Comparison of ENCODE assay signal across 8 cellular contexts in genomic region chr3:42804113-42804830, GRCh38. TPM values are rescaled to one million over a fixed set of nuclear protein-coding genes. Genes with fewer than 3 reads are reported as not detected.
DNase-seq lines count a peak whose midpoint lies in the region; ATAC-seq and TF ChIP-seq lines count a peak whose summit lies in the region.

Gene HIGD1A, minus strand, starts transcription at chr3:42804490. Its CDS starts 10,237 bp downstream, at chr3:42794253.

- ATAC-seq in GM21529 (IDR thresholded peaks at IDR 0.05; ENCODE audit: unreplicated experiment) (peak; percentile 98), mucosa of descending colon (peak; percentile 97)

- peak within 1 kb of the TSS; percentile 90 to 95 (median 91) for H3K27ac Mint-ChIP-seq in IgD-negative memory B cell

- H3K9me3 ChIP-seq in mucosa of descending colon, result no peaks in the 10 kb centered on the region

- no peak for TF ChIP-seq CTCF in epithelial cell of esophagus (IDR thresholded peaks at IDR 0.05; ENCODE audit: insufficient read depth, low read depth, low read length, missing control alignments)
- no peak for TF ChIP-seq CTCF in mucosa of descending colon (IDR thresholded peaks at IDR 0.05)

- no peaks in the 10 kb centered on the region for H3K9me3 Mint-ChIP-seq in IgD-negative memory B cell

- H3K36me3 ChIP-seq in mucosa of descending colon (ENCODE audit: low read depth), result no peaks in the 10 kb centered on the region

- DNase-seq in DMS 273 treated with DMSO at 0.1 percent for 48 hours (lab: John Stamatoyannopoulos, UW) (peak; percentile 81), OCI-M2 (lab: John Stamatoyannopoulos, UW; ENCODE audit: unreplicated experiment) (peak; percentile 52), activated T-cell treated with anti-CD3 and anti-CD28 coated beads for 4 hours (peak; percentile 89), epithelial cell of esophagus (ENCODE audit: low read depth) (peak; percentile 99), mucosa of descending colon (peak; percentile 96 to 98 (median 97))
- peak; percentile 91 for DNase-seq in stimulated activated CD8-positive, alpha-beta memory T cell treated with anti-CD3 and anti-CD28 coated beads, Interleukin-4, amount 100 ng/mL, for 24 hours (ENCODE audit: low read depth)

- intact Hi-C loops in mucosa of descending colon (cut with DNase I, micrococcal nuclease), result no loop called here

- H3K27me3 Mint-ChIP-seq in IgD-negative memory B cell, result peaks cover 9% of the 10 kb centered on the region

- H3K4me3 ChIP-seq in epithelial cell of esophagus (ENCODE audit: low read length) (peak within 1 kb of the TSS; percentile 95), mucosa of descending colon (peak within 1 kb of the TSS; percentile 90)

- H3K4me1 Mint-ChIP-seq in IgD-negative memory B cell, result peaks cover 26 to 36% (median 34%) of the 10 kb centered on the region in 3 donors

- H3K36me3 Mint-ChIP-seq in IgD-negative memory B cell, result no peaks in the 10 kb centered on the region

- peak within 1 kb of the TSS; percentile 92 to 99 (median 97) for H3K4me3 Mint-ChIP-seq in IgD-negative memory B cell

- peaks cover 34% of the 10 kb centered on the region for H3K4me1 ChIP-seq in mucosa of descending colon (ENCODE audit: low read depth)

RNA-seq across cellular contexts. Expression of gene HIGD1A, which starts in this region (rescaled TPM):
- polyA plus RNA-seq in IgD-negative memory B cell, result 66.7 TPM
- 100 to 1,000 TPM; 174 to 468 (median 368) TPM for total RNA-seq in mucosa of descending colon

Comparison
In these comparisons a context has a peak if more than half of its experiments do, and no peak if none do; other contexts are left out.
1. Peak in every context shown above with its lines: DNase-seq, ATAC-seq and H3K4me3 ChIP-seq.